17 cellular contexts compared by ENCODE assay signal in genomic region chr4:87977521-87978278, GRCh38. TPM values are rescaled to one million over a fixed set of nuclear protein-coding genes. Genes with fewer than 3 reads are reported as not detected.
DNase-seq lines count a peak whose midpoint lies in the region; ATAC-seq and TF ChIP-seq lines count a peak whose summit lies in the region.
"Had no signal": no experiment of that assay in that cellular context is flagged by ENCODE, and none has a peak within 500 bp of the region (broad histone marks: within the 10 kb centered on the region; RNA-seq: fewer than 3 reads in every experiment).

No MANE protein-coding gene starts in this region.

- TF ChIP-seq CTCF in body of pancreas (IDR thresholded peaks at IDR 0.05): no peak
- no peak for TF ChIP-seq CTCF in liver (IDR thresholded peaks at IDR 0.05; ENCODE audit: low read depth, low read length, missing input control)

- no peaks in the 10 kb centered on the region for H3K27me3 ChIP-seq in HUES6 (ENCODE audit: control insufficient read depth, insufficient read depth, low read length)
- no peaks in the 10 kb centered on the region for H3K27me3 ChIP-seq in body of pancreas
- H3K27me3 ChIP-seq in liver (ENCODE audit: control insufficient read depth in 4 of 4, insufficient read depth in 4 of 4, low read length in 3 of 4): no peaks in the 10 kb centered on the region
- H3K27me3 ChIP-seq: cardiac muscle cell had no signal

- TF ChIP-seq POLR2A in body of pancreas (IDR thresholded peaks at IDR 0.05): no peak

- H3K4me1 ChIP-seq in HUES6 (ENCODE audit: control insufficient read depth, insufficient read depth, low read length) (peaks cover 28% of the 10 kb centered on the region), body of pancreas (peaks cover 16% of the 10 kb centered on the region), liver (ENCODE audit: control insufficient read depth in 4 of 4, insufficient read depth in 4 of 4, low read length in 3 of 4) (peaks cover 0 to 8% (median 3%) of the 10 kb centered on the region in 4 donors)
- H3K4me1 ChIP-seq: Caco-2 had no signal

- no peaks in the 10 kb centered on the region for H3K9me3 ChIP-seq in HUES6 (ENCODE audit: control insufficient read depth, insufficient read depth, low read depth, low read length)
- no peaks in the 10 kb centered on the region for H3K9me3 ChIP-seq in body of pancreas
- no peaks in the 10 kb centered on the region for H3K9me3 ChIP-seq in liver (ENCODE audit: control insufficient read depth in 4 of 4, low read length in 3 of 4)
- H3K9me3 ChIP-seq: Caco-2 had no signal

- TF ChIP-seq RAD21 in liver (IDR thresholded peaks at IDR 0.05): no peak

- ATAC-seq in body of pancreas: no peak
- no peak for ATAC-seq in GM19023 (IDR thresholded peaks at IDR 0.05; ENCODE audit: unreplicated experiment)
- ATAC-seq: activated CD4-positive, alpha-beta T cell treated with anti-CD3 and anti-CD28 coated beads for 36 hours had no signal

- WGBS in body of pancreas, 2 donors: 58 to 59% methylated on average over 5 of the region's 5 CpGs
- WGBS in liver: 82% methylated on average over 5 of the region's 5 CpGs

- intact Hi-C loops in body of pancreas (cut with DNase I): no loop called here

- H3K27ac ChIP-seq in HUES6 (ENCODE audit: low read depth, low read length): no peak overlapping the region
- peak overlapping the region in 3 of 4 donors; percentile 23 to 59 (median 44) for H3K27ac ChIP-seq in body of pancreas
- no peak overlapping the region for H3K27ac ChIP-seq in liver (ENCODE audit: low read depth in 1 of 2, low read length in 2 of 2)
- H3K27ac ChIP-seq: cardiac muscle cell had no signal

- H3K9ac ChIP-seq in HUES6 (ENCODE audit: low read length) (no peak overlapping the region), liver (ENCODE audit: low read depth in 1 of 2, low read length in 2 of 2) (no peak overlapping the region)

- H3K36me3 ChIP-seq in HUES6 (ENCODE audit: control insufficient read depth, insufficient read depth, low read length) (peaks cover 21% of the 10 kb centered on the region), body of pancreas (replicated peaks in 1 of 2; ENCODE audit: insufficient read depth in 1 of 2, low read depth in 2 of 2) (no peaks in the 10 kb centered on the region), liver (ENCODE audit: control insufficient read depth in 4 of 4, insufficient read depth in 3 of 4, low read depth in 1 of 4, low read length in 3 of 4) (no peaks in the 10 kb centered on the region)
- H3K36me3 ChIP-seq: cardiac muscle cell had no signal

- DNase-seq in body of pancreas (no peak), superior temporal gyrus (ENCODE audit: extremely low spot score) (peak; percentile 93), NCI-H187 treated with DMSO at 0.1 percent for 48 hours (lab: John Stamatoyannopoulos, UW) (no peak)
- no peak for DNase-seq in activated naive CD4-positive, alpha-beta T cell treated with Interleukin-2 at 50 U/mL for 16 hours
- no peak for DNase-seq in activated CD4-positive, alpha-beta T cell treated with anti-CD3 and anti-CD28 coated beads, Interleukin-2, amount 50 U/mL, for 4 hours
- DNase-seq: activated CD4-positive, alpha-beta T cell treated with anti-CD3 and anti-CD28 coated beads for 36 hours; Caco-2; NCI-H1092; NCI-H2081 treated with DMSO at 0.1 percent for 48 hours; NCI-H524 treated with DMSO at 0.1 percent for 48 hours; Right ventricle myocardium superior; stimulated activated CD4-positive, alpha-beta T cell treated with anti-CD3 and anti-CD28 coated beads, Interleukin-4, amount 100 ng/mL, for 1 hour had no signal

- H3K4me3 ChIP-seq in HUES6 (ENCODE audit: low read depth, low read length): peak overlapping the region; percentile 32; the same call in 1 of the 2 replicates
- H3K4me3 ChIP-seq in body of pancreas: peak overlapping the region in 1 of 2 donors; percentile 5
- no peak overlapping the region for H3K4me3 ChIP-seq in liver (ENCODE audit: low read depth in 1 of 3, low read length in 3 of 3)
- H3K4me3 ChIP-seq: cardiac muscle cell had no signal

TF ChIP-seq in liver, 16 proteins besides CTCF, POLR2A, EP300 and RAD21:
- TF ChIP-seq HNF4A (conservative IDR thresholded peaks at IDR 0.05) (peak; percentile 13 to 35), HNF4G (IDR thresholded peaks at IDR 0.05) (no peak), SP1 (IDR thresholded peaks at IDR 0.05) (no peak), ZBTB33 (IDR thresholded peaks at IDR 0.05) (peak; percentile 23), RXRA (IDR thresholded peaks at IDR 0.05) (peak; percentile 35 to 63)
TF ChIP-seq in liver: peak in this region for 3.

RNA-seq across cellular contexts. Expression of gene SPP1, which starts 2.2 kb away (rescaled TPM):
- total RNA-seq in body of pancreas (100 to 1,000 TPM in 1 of 2 donors, 10 to 100 TPM in 1; 62.8 to 154 TPM), liver (10 to 100 TPM; 25.9 to 29.2 TPM)
- polyA plus RNA-seq in liver: 10 to 100 TPM; 10.5 to 80.2 TPM
- total RNA-seq: activated CD4-positive, alpha-beta T cell treated with anti-CD3 and anti-CD28 coated beads for 36 hours; dermis microvascular lymphatic vessel endothelial cell had no signal

RNA-seq across cellular contexts. Expression of gene PKD2, which starts 29.7 kb away (rescaled TPM):
- total RNA-seq in body of pancreas (10 to 100 TPM; 29.8 to 33.6 TPM), liver (10 to 100 TPM; 10.5 to 11.4 TPM)
- polyA plus RNA-seq in liver: 1 to 10 TPM; 1.5 to 3.8 TPM

Comparison
In these comparisons a context has a peak if more than half of its experiments do, and no peak if none do; other contexts are left out.
1. H3K27ac ChIP-seq: peak in body of pancreas (3 of 4); none in HUES6 (single experiment) and liver (0 of 2).